Comparison of ENCODE assay signal across 38 cellular contexts in genomic region chr14:56860441-56860840, GRCh38. TPM values are rescaled to one million over a fixed set of nuclear protein-coding genes. Genes with fewer than 3 reads are reported as not detected.
"Had no signal": no experiment of that assay in that cellular context is flagged by ENCODE, and none has a peak within 500 bp of the region (broad histone marks: within the 10 kb centered on the region; RNA-seq: fewer than 3 reads in every experiment).

No MANE protein-coding gene starts in this region.

- H3K4me3 Mint-ChIP-seq: activated CD4-positive, alpha-beta memory T cell treated with anti-CD3 and anti-CD28 coated beads, Interleukin-2, amount 10 ng/mL, durations not matched to agents 7 days and 5 days; activated CD8-positive, alpha-beta memory T cell treated with anti-CD3 and anti-CD28 coated beads, Interleukin-2, amount 10 ng/mL, durations not matched to agents 7 days and 5 days; activated naive CD4-positive, alpha-beta T cell treated with anti-CD3 and anti-CD28 coated beads, Interleukin-2, amount 10 ng/mL, durations not matched to agents 7 days and 5 days; activated naive CD8-positive, alpha-beta T cell; activated naive CD8-positive, alpha-beta T cell treated with anti-CD3 and anti-CD28 coated beads, Interleukin-2, amount 50 U/mL, for 24 hours; brain; T-cell; T-helper 17 cell had no signal

- H3K27me3 ChIP-seq: Peyer's patch had no signal

- H3K27ac ChIP-seq: KMS-11, Peyer's patch, VCaP had no signal

- DNase-seq: activated CD4-positive, alpha-beta memory T cell treated with anti-CD3 and anti-CD28 coated beads, Interleukin-2, amount 10 ng/mL, durations not matched to agents 7 days and 5 days; activated CD4-positive, alpha-beta T cell treated with anti-CD3 and anti-CD28 coated beads for 1 hour; activated CD4-positive, alpha-beta T cell treated with anti-CD3 and anti-CD28 coated beads for 48 hours; activated CD4-positive, CD25-positive, alpha-beta regulatory T cell; activated CD8-positive, alpha-beta memory T cell treated with anti-CD3 and anti-CD28 coated beads for 24 hours; activated CD8-positive, alpha-beta memory T cell treated with anti-CD3 and anti-CD28 coated beads, Interleukin-2, amount 10 ng/mL, durations not matched to agents 7 days and 5 days; activated CD8-positive, alpha-beta memory T cell treated with anti-CD3 and anti-CD28 coated beads, Interleukin-2, amount 50 U/mL, for 48 hours; activated effector memory CD4-positive, alpha-beta T cell treated with Interleukin-2 at 50 U/mL for 16 hours; activated naive CD4-positive, alpha-beta T cell treated with anti-CD3 and anti-CD28 coated beads, Interleukin-2, amount 10 ng/mL, durations not matched to agents 7 days and 5 days; activated naive CD8-positive, alpha-beta T cell treated with anti-CD3 and anti-CD28 coated beads, Interleukin-2, amount 50 U/mL, for 24 hours; activated T-cell treated with anti-CD3 and anti-CD28 coated beads, Interleukin-2, amount 50 U/mL, for 48 hours; anterior cingulate cortex; MM.1S; MV-4-11; NCI-H1092 treated with DMSO at 0.1 percent for 48 hours; NCI-H1417; NCI-H146; NCI-H187; NCI-H2029 treated with DMSO at 0.1 percent for 48 hours; NCI-H2107; NCI-H2171; NCI-H510A; NCI-H526; NK-92 treated with Interleukin-12 subunit alpha and Interleukin-12 subunit beta, amount 100 ng/mL, for 24 hours; PC-3; Peyer's patch; RPMI8226; SIG-M5; T-cell; T-helper 17 cell had no signal

- H3K27ac Mint-ChIP-seq: activated CD4-positive, alpha-beta memory T cell treated with anti-CD3 and anti-CD28 coated beads, Interleukin-2, amount 10 ng/mL, durations not matched to agents 7 days and 5 days; activated CD8-positive, alpha-beta memory T cell treated with anti-CD3 and anti-CD28 coated beads, Interleukin-2, amount 10 ng/mL, durations not matched to agents 7 days and 5 days; activated naive CD4-positive, alpha-beta T cell treated with anti-CD3 and anti-CD28 coated beads, Interleukin-2, amount 10 ng/mL, durations not matched to agents 7 days and 5 days; activated naive CD8-positive, alpha-beta T cell; activated naive CD8-positive, alpha-beta T cell treated with anti-CD3 and anti-CD28 coated beads, Interleukin-2, amount 50 U/mL, for 24 hours; brain; T-cell; T-helper 17 cell had no signal

- H3K9me3 Mint-ChIP-seq: activated CD4-positive, alpha-beta memory T cell treated with anti-CD3 and anti-CD28 coated beads, Interleukin-2, amount 10 ng/mL, durations not matched to agents 7 days and 5 days; activated naive CD4-positive, alpha-beta T cell treated with anti-CD3 and anti-CD28 coated beads, Interleukin-2, amount 10 ng/mL, durations not matched to agents 7 days and 5 days; activated naive CD8-positive, alpha-beta T cell treated with anti-CD3 and anti-CD28 coated beads, Interleukin-2, amount 50 U/mL, for 24 hours; brain; T-cell had no signal

- H3K4me1 ChIP-seq: Peyer's patch had no signal

- H3K4me3 ChIP-seq: Peyer's patch had no signal

- H3K36me3 ChIP-seq: Peyer's patch had no signal

- H3K4me2 ChIP-seq: KMS-11 had no signal

- FAIRE-seq: bronchial epithelial cell had no signal

- H3K36me3 Mint-ChIP-seq: activated CD8-positive, alpha-beta memory T cell treated with anti-CD3 and anti-CD28 coated beads, Interleukin-2, amount 10 ng/mL, durations not matched to agents 7 days and 5 days; activated naive CD4-positive, alpha-beta T cell treated with anti-CD3 and anti-CD28 coated beads, Interleukin-2, amount 10 ng/mL, durations not matched to agents 7 days and 5 days; activated naive CD8-positive, alpha-beta T cell; brain; T-cell had no signal

- H3K9me3 ChIP-seq: Peyer's patch had no signal

- H3K9ac ChIP-seq: KMS-11 had no signal

- ATAC-seq: activated CD8-positive, alpha-beta memory T cell treated with anti-CD3 and anti-CD28 coated beads, Interleukin-2, amount 10 ng/mL, durations not matched to agents 7 days and 5 days; activated naive CD8-positive, alpha-beta T cell treated with anti-CD3 and anti-CD28 coated beads, Interleukin-2, amount 50 U/mL, for 24 hours; PC-3; SK-N-SH treated with all-trans-retinoic acid at 6 μM for 48 hours; T-cell; T-helper 17 cell had no signal

- H3K4me1 Mint-ChIP-seq: activated CD4-positive, alpha-beta memory T cell treated with anti-CD3 and anti-CD28 coated beads, Interleukin-2, amount 10 ng/mL, durations not matched to agents 7 days and 5 days; activated CD8-positive, alpha-beta memory T cell treated with anti-CD3 and anti-CD28 coated beads, Interleukin-2, amount 10 ng/mL, durations not matched to agents 7 days and 5 days; activated naive CD4-positive, alpha-beta T cell treated with anti-CD3 and anti-CD28 coated beads, Interleukin-2, amount 10 ng/mL, durations not matched to agents 7 days and 5 days; activated naive CD8-positive, alpha-beta T cell treated with anti-CD3 and anti-CD28 coated beads, Interleukin-2, amount 50 U/mL, for 24 hours; T-cell; T-helper 17 cell had no signal

RNA-seq across cellular contexts. Expression of gene OTX2, which starts 50.2 kb away (rescaled TPM):
- total RNA-seq: activated CD4-positive, alpha-beta memory T cell treated with anti-CD3 and anti-CD28 coated beads, Interleukin-2, amount 10 ng/mL, durations not matched to agents 7 days and 5 days; activated CD8-positive, alpha-beta memory T cell treated with anti-CD3 and anti-CD28 coated beads, Interleukin-2, amount 10 ng/mL, durations not matched to agents 7 days and 5 days; bronchial epithelial cell; LHCN-M2; PC-3; Peyer's patch; SK-MEL-5; T-helper 17 cell had no signal
